Comparison of ENCODE assay signal across 8 cellular contexts in the genomic region with DNA sequence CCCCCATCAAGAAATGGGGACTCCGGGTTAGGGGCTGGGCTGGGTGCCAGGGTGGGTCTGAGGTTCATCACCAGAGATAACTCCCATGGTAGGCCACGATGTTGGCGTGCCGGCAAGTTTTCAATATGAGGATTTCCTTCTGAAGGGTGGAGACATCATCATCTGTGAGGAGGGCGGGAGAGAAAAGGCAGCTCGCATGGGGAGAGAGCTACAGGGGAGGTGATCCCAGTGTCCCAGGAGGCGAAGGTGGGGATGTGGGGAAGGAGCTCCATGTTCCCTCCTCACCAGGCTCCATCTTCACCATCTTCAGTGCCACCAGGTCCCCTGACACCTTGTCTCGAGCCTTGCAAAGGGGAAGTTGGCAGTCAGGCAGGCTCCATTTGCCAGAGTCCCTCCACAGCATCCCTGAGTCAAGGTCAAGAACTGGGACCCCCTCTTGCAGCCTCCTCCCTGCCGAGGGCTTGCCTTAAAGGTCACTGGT. TPM values are rescaled to one million over a fixed set of nuclear protein-coding genes. Genes with fewer than 3 reads are reported as not detected.
DNase-seq lines count a peak whose midpoint lies in the region; ATAC-seq and TF ChIP-seq lines count a peak whose summit lies in the region.

No MANE protein-coding gene starts in this region.

- H3K27me3 ChIP-seq in left ventricle myocardium inferior (ENCODE audit: low read depth), result no peaks in the 10 kb centered on the region

- H3K9me3 ChIP-seq in left ventricle myocardium inferior (replicated peaks), result no peaks in the 10 kb centered on the region

- H3K4me1 Mint-ChIP-seq in activated T-cell treated with anti-CD3 and anti-CD28 coated beads, Interleukin-2, amount 50 U/mL, for 4 hours (ENCODE audit: low read depth), result peaks cover 50% of the 10 kb centered on the region
- peaks cover 22% of the 10 kb centered on the region for H3K4me1 Mint-ChIP-seq in mesothelial cell of epicardium

- no peak for ATAC-seq in left ventricle myocardium superior
- peak in 1 of 2 donors; percentile 6 for ATAC-seq in activated T-cell treated with anti-CD3 and anti-CD28 coated beads, Interleukin-2, amount 50 U/mL, for 4 hours

- H3K27ac ChIP-seq in left ventricle myocardium inferior (replicated peaks), result peak overlapping the region; percentile 92

- H3K27me3 Mint-ChIP-seq in activated T-cell treated with anti-CD3 and anti-CD28 coated beads, Interleukin-2, amount 50 U/mL, for 4 hours (ENCODE audit: low read depth), result no peaks in the 10 kb centered on the region
- no peaks in the 10 kb centered on the region for H3K27me3 Mint-ChIP-seq in mesothelial cell of epicardium (ENCODE audit: low read depth)

- peak overlapping the region; percentile 99 for H3K4me3 Mint-ChIP-seq in activated T-cell treated with anti-CD3 and anti-CD28 coated beads, Interleukin-2, amount 50 U/mL, for 4 hours
- H3K4me3 Mint-ChIP-seq in mesothelial cell of epicardium, result peak overlapping the region; percentile 47

- intact Hi-C loops in left ventricle myocardium inferior (cut with micrococcal nuclease), result no loop called here
- intact Hi-C loops in left ventricle myocardium superior (cut with micrococcal nuclease), result no loop called here

- DNase-seq in left ventricle myocardium inferior, result no peak
- DNase-seq in left ventricle myocardium superior, result no peak
- DNase-seq in activated T-cell treated with anti-CD3 and anti-CD28 coated beads, Interleukin-2, amount 50 U/mL, for 4 hours, result no peak
- no peak for DNase-seq in mesothelial cell of epicardium (ENCODE audit: low spot score in 2 of 2, unreplicated experiment in 2 of 2)
- DNase-seq in MV-4-11 (lab: John Stamatoyannopoulos, UW), result no peak
- no peak for DNase-seq in NCI-H128 (lab: John Stamatoyannopoulos, UW; ENCODE audit: unreplicated experiment)
- no peak for DNase-seq in AG20443 (ENCODE audit: low spot score)
- no peak for DNase-seq in HEK293T (ENCODE audit: extremely low spot score)

- POLR2A ChIA-PET in HEK293T (lab: Yijun Ruan, JAX), result interaction anchor here (0.7 to 3.0 kb wide), 5 partner anchors 21 to 214 kb away, joined by 3 to 39 read pairs (median 18); partner anchors contain the start of genes ACTN4 and FAM98C

- peaks cover 24% of the 10 kb centered on the region for H3K36me3 ChIP-seq in left ventricle myocardium inferior

- H3K4me1 ChIP-seq in left ventricle myocardium inferior, result peaks cover 32% of the 10 kb centered on the region

- no peaks in the 10 kb centered on the region for H3K9me3 Mint-ChIP-seq in activated T-cell treated with anti-CD3 and anti-CD28 coated beads, Interleukin-2, amount 50 U/mL, for 4 hours
- H3K9me3 Mint-ChIP-seq in mesothelial cell of epicardium, result no peaks in the 10 kb centered on the region

- H3K4me3 ChIP-seq in left ventricle myocardium inferior, result peak overlapping the region; percentile 86

- CTCF ChIA-PET in HEK293T (lab: Yijun Ruan, JAX), result interaction anchor here (0.8 to 1.1 kb wide), 2 partner anchors 19 to 215 kb away, joined by 3 read pairs; partner anchors contain the start of gene FAM98C

- peaks cover 20% of the 10 kb centered on the region for H3K36me3 Mint-ChIP-seq in activated T-cell treated with anti-CD3 and anti-CD28 coated beads, Interleukin-2, amount 50 U/mL, for 4 hours (ENCODE audit: insufficient read depth)
- H3K36me3 Mint-ChIP-seq in mesothelial cell of epicardium, result peaks cover 8% of the 10 kb centered on the region

- H3K27ac Mint-ChIP-seq in mesothelial cell of epicardium, result no peak overlapping the region

- TF ChIP-seq CTCF in left ventricle myocardium inferior (IDR thresholded peaks at IDR 0.05; ENCODE audit: borderline replicate concordance), result no peak
- no peak for TF ChIP-seq CTCF in mesothelial cell of epicardium (IDR thresholded peaks at IDR 0.05; ENCODE audit: unreplicated experiment)

TF ChIP-seq in HEK293T, 16 proteins besides CTCF, POLR2A, EP300 and RAD21:
- TF ChIP-seq NFRKB (IDR thresholded peaks at IDR 0.05) (no peak), BHLHE40 (IDR thresholded peaks at IDR 0.05; ENCODE audit: borderline replicate concordance) (no peak), TARDBP (IDR thresholded peaks at IDR 0.05) (no peak), ELF4 (IDR thresholded peaks at IDR 0.05) (no peak), HDGF (IDR thresholded peaks at IDR 0.05; ENCODE audit: borderline replicate concordance) (no peak), FOXA1 (IDR thresholded peaks at IDR 0.05) (no peak), L3MBTL2 (conservative IDR thresholded peaks at IDR 0.05) (no peak), FOXK2 (IDR thresholded peaks at IDR 0.05) (no peak)
- TF ChIP-seq, protein P1, sequence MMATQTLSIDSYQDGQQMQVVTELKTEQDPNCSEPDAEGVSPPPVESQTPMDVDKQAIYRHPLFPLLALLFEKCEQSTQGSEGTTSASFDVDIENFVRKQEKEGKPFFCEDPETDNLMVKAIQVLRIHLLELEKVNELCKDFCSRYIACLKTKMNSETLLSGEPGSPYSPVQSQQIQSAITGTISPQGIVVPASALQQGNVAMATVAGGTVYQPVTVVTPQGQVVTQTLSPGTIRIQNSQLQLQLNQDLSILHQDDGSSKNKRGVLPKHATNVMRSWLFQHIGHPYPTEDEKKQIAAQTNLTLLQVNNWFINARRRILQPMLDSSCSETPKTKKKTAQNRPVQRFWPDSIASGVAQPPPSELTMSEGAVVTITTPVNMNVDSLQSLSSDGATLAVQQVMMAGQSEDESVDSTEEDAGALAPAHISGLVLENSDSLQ (IDR thresholded peaks at IDR 0.05), result no peak

RNA-seq across cellular contexts. Expression of gene MAP4K1, which starts 0.4 kb away (rescaled TPM):
- 1.6 TPM for total RNA-seq in left ventricle myocardium inferior
- 1.8 TPM for total RNA-seq in left ventricle myocardium superior
- 100 to 1,000 TPM; 109 to 130 (median 126) TPM for total RNA-seq in activated T-cell treated with anti-CD3 and anti-CD28 coated beads, Interleukin-2, amount 50 U/mL, for 4 hours
- total RNA-seq in mesothelial cell of epicardium, result 3.9 to 5.6 TPM (median 4.9 TPM) in 3 replicates

RNA-seq across cellular contexts. Expression of gene EIF3K, which starts 1.7 kb away (rescaled TPM):
- total RNA-seq in left ventricle myocardium inferior (598 TPM), left ventricle myocardium superior (674 TPM), mesothelial cell of epicardium (198 to 213 TPM (median 201 TPM) in 3 replicates)
- 100 to 1,000 TPM; 370 to 409 (median 401) TPM for total RNA-seq in activated T-cell treated with anti-CD3 and anti-CD28 coated beads, Interleukin-2, amount 50 U/mL, for 4 hours

RNA-seq across cellular contexts. Expression of gene ACTN4, which starts 30.1 kb away (rescaled TPM):
- total RNA-seq in left ventricle myocardium inferior (111 TPM), left ventricle myocardium superior (131 TPM), mesothelial cell of epicardium (452 to 469 TPM (median 460 TPM) in 3 replicates)
- total RNA-seq in activated T-cell treated with anti-CD3 and anti-CD28 coated beads, Interleukin-2, amount 50 U/mL, for 4 hours, result 100 to 1,000 TPM; 215 to 233 (median 230) TPM

Comparison
In these comparisons a context has a peak if more than half of its experiments do, and no peak if none do; other contexts are left out.
1. RNA of gene MAP4K1, which starts 0.4 kb away (total RNA-seq): 109 to 130 TPM in activated T-cell treated with anti-CD3 and anti-CD28 coated beads, Interleukin-2, amount 50 U/mL, for 4 hours; 3.9 to 5.6 TPM in mesothelial cell of epicardium, 1.8 TPM in left ventricle myocardium superior (single experiment) and 1.6 TPM in left ventricle myocardium inferior (single experiment); every median in the first group is over 10 times any median in the second.